In genomic region chr9:131502781-131503625, GRCh38 we compare ENCODE assay signal across 1 cellular context.
TF ChIP-seq lines count a peak whose summit lies in the region.

Gene POMT1, plus strand, starts transcription at chr9:131502918. Its CDS starts 1,301 bp downstream, at chr9:131504219.

TF ChIP-seq in HepG2, 621 proteins besides CTCF, POLR2A, EP300 and RAD21 (continued from another document and continues in another):
- peak; percentile 89 for TF ChIP-seq ZNF670 (CRISPR knock-in tag; IDR thresholded peaks at IDR 0.05; ENCODE audit: borderline replicate concordance)
- TF ChIP-seq TEAD3 (CRISPR knock-in tag; optimal IDR thresholded peaks at IDR 0.05; ENCODE audit: borderline replicate concordance) = peak; percentile 47
- TF ChIP-seq ARID2 (CRISPR knock-in tag; IDR thresholded peaks at IDR 0.05; ENCODE audit: borderline replicate concordance) = 0 out of 2 replicates have a peak, but pooled peaks have one; percentile 7
- no peak for TF ChIP-seq NR1H2 (CRISPR knock-in tag; IDR thresholded peaks at IDR 0.05; ENCODE audit: borderline replicate concordance, low read depth)
- 0 out of 2 replicates have a peak, but pooled peaks have one; percentile 77 for TF ChIP-seq ZNF343 (CRISPR knock-in tag; IDR thresholded peaks at IDR 0.05)
- peak; percentile 62; the same call in 1 of the 2 replicates for TF ChIP-seq NFKB2 (CRISPR knock-in tag; IDR thresholded peaks at IDR 0.05; ENCODE audit: borderline replicate concordance)
- no peak for TF ChIP-seq ZNF496 (CRISPR knock-in tag; IDR thresholded peaks at IDR 0.05; ENCODE audit: insufficient replicate concordance)
- peak; percentile 83; the same call in 1 of the 2 replicates for TF ChIP-seq ZBTB39 (CRISPR knock-in tag; IDR thresholded peaks at IDR 0.05)
- no peak for TF ChIP-seq RFX3 (CRISPR knock-in tag; IDR thresholded peaks at IDR 0.05)
- 0 out of 2 replicates have a peak, but pooled peaks have one; percentile 32 for TF ChIP-seq ATF6 (CRISPR knock-in tag; conservative IDR thresholded peaks at IDR 0.05)
- 0 out of 2 replicates have a peak, but pooled peaks have one; percentile 23 for TF ChIP-seq MEIS2 (CRISPR knock-in tag; IDR thresholded peaks at IDR 0.05)
- TF ChIP-seq ZNF788 (CRISPR knock-in tag; IDR thresholded peaks at IDR 0.05; ENCODE audit: borderline replicate concordance) = no peak
- TF ChIP-seq, protein P1, sequence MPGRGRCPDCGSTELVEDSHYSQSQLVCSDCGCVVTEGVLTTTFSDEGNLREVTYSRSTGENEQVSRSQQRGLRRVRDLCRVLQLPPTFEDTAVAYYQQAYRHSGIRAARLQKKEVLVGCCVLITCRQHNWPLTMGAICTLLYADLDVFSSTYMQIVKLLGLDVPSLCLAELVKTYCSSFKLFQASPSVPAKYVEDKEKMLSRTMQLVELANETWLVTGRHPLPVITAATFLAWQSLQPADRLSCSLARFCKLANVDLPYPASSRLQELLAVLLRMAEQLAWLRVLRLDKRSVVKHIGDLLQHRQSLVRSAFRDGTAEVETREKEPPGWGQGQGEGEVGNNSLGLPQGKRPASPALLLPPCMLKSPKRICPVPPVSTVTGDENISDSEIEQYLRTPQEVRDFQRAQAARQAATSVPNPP (CRISPR knock-in tag; IDR thresholded peaks at IDR 0.05) = 0 out of 2 replicates have a peak, but pooled peaks have one; percentile 42
- peak; percentile 39; the same call in 1 of the 2 replicates for TF ChIP-seq POGZ (CRISPR knock-in tag; IDR thresholded peaks at IDR 0.05)
- peak; percentile 47; the same call in 1 of the 2 replicates for TF ChIP-seq ZNF609 (CRISPR knock-in tag; IDR thresholded peaks at IDR 0.05; ENCODE audit: borderline replicate concordance)
- TF ChIP-seq TRIM24 (CRISPR knock-in tag; IDR thresholded peaks at IDR 0.05) = no peak
- 0 out of 2 replicates have a peak, but pooled peaks have one; percentile 88 for TF ChIP-seq ZNF776 (CRISPR knock-in tag; IDR thresholded peaks at IDR 0.05)
- no peak for TF ChIP-seq ZFP62 (CRISPR knock-in tag; IDR thresholded peaks at IDR 0.05)
- TF ChIP-seq, protein P2, sequence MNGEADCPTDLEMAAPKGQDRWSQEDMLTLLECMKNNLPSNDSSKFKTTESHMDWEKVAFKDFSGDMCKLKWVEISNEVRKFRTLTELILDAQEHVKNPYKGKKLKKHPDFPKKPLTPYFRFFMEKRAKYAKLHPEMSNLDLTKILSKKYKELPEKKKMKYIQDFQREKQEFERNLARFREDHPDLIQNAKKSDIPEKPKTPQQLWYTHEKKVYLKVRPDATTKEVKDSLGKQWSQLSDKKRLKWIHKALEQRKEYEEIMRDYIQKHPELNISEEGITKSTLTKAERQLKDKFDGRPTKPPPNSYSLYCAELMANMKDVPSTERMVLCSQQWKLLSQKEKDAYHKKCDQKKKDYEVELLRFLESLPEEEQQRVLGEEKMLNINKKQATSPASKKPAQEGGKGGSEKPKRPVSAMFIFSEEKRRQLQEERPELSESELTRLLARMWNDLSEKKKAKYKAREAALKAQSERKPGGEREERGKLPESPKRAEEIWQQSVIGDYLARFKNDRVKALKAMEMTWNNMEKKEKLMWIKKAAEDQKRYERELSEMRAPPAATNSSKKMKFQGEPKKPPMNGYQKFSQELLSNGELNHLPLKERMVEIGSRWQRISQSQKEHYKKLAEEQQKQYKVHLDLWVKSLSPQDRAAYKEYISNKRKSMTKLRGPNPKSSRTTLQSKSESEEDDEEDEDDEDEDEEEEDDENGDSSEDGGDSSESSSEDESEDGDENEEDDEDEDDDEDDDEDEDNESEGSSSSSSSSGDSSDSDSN (CRISPR knock-in tag; IDR thresholded peaks at IDR 0.05) = peak; percentile 91
- 0 out of 2 replicates have a peak, but pooled peaks have one; percentile 75 for TF ChIP-seq SNAI1 (CRISPR knock-in tag; IDR thresholded peaks at IDR 0.05; ENCODE audit: borderline replicate concordance)
- TF ChIP-seq RXRA (CRISPR knock-in tag; IDR thresholded peaks at IDR 0.05) = peak; percentile 75
- no peak for TF ChIP-seq ZZZ3 (CRISPR knock-in tag; IDR thresholded peaks at IDR 0.05; ENCODE audit: borderline replicate concordance)
- no peak for TF ChIP-seq GLI4 (CRISPR knock-in tag; IDR thresholded peaks at IDR 0.05; ENCODE audit: borderline replicate concordance)
- TF ChIP-seq ZNF10 (CRISPR knock-in tag; IDR thresholded peaks at IDR 0.05; ENCODE audit: borderline replicate concordance, low read depth) = no peak
- TF ChIP-seq BRD4 (CRISPR knock-in tag; IDR thresholded peaks at IDR 0.05) = 0 out of 2 replicates have a peak, but pooled peaks have one; percentile 16
- TF ChIP-seq, protein P3, sequence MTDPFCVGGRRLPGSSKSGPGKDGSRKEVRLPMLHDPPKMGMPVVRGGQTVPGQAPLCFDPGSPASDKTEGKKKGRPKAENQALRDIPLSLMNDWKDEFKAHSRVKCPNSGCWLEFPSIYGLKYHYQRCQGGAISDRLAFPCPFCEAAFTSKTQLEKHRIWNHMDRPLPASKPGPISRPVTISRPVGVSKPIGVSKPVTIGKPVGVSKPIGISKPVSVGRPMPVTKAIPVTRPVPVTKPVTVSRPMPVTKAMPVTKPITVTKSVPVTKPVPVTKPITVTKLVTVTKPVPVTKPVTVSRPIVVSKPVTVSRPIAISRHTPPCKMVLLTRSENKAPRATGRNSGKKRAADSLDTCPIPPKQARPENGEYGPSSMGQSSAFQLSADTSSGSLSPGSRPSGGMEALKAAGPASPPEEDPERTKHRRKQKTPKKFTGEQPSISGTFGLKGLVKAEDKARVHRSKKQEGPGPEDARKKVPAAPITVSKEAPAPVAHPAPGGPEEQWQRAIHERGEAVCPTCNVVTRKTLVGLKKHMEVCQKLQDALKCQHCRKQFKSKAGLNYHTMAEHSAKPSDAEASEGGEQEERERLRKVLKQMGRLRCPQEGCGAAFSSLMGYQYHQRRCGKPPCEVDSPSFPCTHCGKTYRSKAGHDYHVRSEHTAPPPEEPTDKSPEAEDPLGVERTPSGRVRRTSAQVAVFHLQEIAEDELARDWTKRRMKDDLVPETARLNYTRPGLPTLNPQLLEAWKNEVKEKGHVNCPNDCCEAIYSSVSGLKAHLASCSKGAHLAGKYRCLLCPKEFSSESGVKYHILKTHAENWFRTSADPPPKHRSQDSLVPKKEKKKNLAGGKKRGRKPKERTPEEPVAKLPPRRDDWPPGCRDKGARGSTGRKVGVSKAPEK (CRISPR knock-in tag; IDR thresholded peaks at IDR 0.05; ENCODE audit: borderline replicate concordance) = no peak
- peak; percentile 19; the same call in 1 of the 2 replicates for TF ChIP-seq HNF4A (CRISPR knock-in tag; IDR thresholded peaks at IDR 0.05)
- TF ChIP-seq, protein P4, sequence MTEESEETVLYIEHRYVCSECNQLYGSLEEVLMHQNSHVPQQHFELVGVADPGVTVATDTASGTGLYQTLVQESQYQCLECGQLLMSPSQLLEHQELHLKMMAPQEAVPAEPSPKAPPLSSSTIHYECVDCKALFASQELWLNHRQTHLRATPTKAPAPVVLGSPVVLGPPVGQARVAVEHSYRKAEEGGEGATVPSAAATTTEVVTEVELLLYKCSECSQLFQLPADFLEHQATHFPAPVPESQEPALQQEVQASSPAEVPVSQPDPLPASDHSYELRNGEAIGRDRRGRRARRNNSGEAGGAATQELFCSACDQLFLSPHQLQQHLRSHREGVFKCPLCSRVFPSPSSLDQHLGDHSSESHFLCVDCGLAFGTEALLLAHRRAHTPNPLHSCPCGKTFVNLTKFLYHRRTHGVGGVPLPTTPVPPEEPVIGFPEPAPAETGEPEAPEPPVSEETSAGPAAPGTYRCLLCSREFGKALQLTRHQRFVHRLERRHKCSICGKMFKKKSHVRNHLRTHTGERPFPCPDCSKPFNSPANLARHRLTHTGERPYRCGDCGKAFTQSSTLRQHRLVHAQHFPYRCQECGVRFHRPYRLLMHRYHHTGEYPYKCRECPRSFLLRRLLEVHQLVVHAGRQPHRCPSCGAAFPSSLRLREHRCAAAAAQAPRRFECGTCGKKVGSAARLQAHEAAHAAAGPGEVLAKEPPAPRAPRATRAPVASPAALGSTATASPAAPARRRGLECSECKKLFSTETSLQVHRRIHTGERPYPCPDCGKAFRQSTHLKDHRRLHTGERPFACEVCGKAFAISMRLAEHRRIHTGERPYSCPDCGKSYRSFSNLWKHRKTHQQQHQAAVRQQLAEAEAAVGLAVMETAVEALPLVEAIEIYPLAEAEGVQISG (CRISPR knock-in tag; IDR thresholded peaks at IDR 0.05) = peak; percentile 72; the same call in 1 of the 2 replicates
- TF ChIP-seq ZBTB34 (CRISPR knock-in tag; IDR thresholded peaks at IDR 0.05) = no peak
- no peak for TF ChIP-seq FLYWCH1 (CRISPR knock-in tag; IDR thresholded peaks at IDR 0.05)
- peak; percentile 54 for TF ChIP-seq CBX1 (IDR thresholded peaks at IDR 0.05; ENCODE audit: low read depth)
- no peak for TF ChIP-seq AHR (CRISPR knock-in tag; IDR thresholded peaks at IDR 0.05)
- TF ChIP-seq ZNF883 (CRISPR knock-in tag; IDR thresholded peaks at IDR 0.05; ENCODE audit: not compliant biosample characterization) = peak; percentile 72
- TF ChIP-seq ZNF777 (CRISPR knock-in tag; IDR thresholded peaks at IDR 0.05) = peak; percentile 99
- peak; percentile 98 for TF ChIP-seq XRCC5 (optimal IDR thresholded peaks at IDR 0.05; ENCODE audit: low read length)
- 0 out of 2 replicates have a peak, but pooled peaks have one; percentile 11 for TF ChIP-seq PAF1 (CRISPR knock-in tag; IDR thresholded peaks at IDR 0.05)
- TF ChIP-seq U2AF1 (optimal IDR thresholded peaks at IDR 0.05; ENCODE audit: low read depth, low read length) = no peak
- TF ChIP-seq RARG (CRISPR knock-in tag; IDR thresholded peaks at IDR 0.05; ENCODE audit: low read depth) = no peak
- no peak for TF ChIP-seq ATRX (CRISPR knock-in tag; IDR thresholded peaks at IDR 0.05; ENCODE audit: borderline replicate concordance)
- no peak for TF ChIP-seq SIN3B (IDR thresholded peaks at IDR 0.05; ENCODE audit: low read length)
